ENCODE assay signal across 11 cellular contexts in the genomic region with DNA sequence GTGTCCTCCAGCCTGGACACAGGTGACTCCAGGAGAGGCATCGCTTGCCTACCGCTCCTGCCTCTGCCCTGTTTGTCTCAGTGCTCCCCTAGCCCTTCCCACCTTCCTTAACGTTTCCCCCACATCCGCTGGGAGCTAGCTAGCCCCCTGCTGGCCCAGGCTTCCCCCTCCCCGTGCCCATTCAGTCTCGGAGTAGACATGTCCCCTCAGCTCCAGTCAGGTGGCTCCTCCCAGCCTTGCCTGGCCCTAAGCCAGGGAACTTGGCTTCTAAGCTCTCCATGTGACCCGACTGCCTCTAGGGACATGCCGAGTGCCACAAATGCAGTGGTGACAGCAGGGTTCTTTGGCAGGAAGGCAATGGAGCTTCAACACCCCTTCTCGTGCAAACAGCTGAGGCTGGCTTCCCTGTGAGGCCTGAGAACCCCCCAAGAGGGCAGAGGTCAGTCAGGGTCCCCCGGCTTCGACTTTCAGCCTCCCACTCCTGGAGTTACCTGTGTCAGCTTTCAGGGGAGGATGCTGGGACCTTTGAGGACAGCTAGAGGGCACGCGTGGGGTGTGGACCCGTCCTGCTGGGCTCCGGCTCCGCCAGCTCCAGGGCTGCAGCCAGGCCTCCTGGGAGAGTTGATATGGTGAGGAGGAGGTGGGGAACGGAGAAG. TPM values are rescaled to one million over a fixed set of nuclear protein-coding genes. Genes with fewer than 3 reads are reported as not detected.
A peak's percentile ranks its signal among the peaks of the same experiment; 100 is the strongest.
DNase-seq lines count a peak whose midpoint lies in the region; ATAC-seq, FAIRE-seq and TF ChIP-seq lines count a peak whose summit lies in the region.
"Had no signal": no experiment of that assay in that cellular context is flagged by ENCODE, and none has a peak within 500 bp of the region (broad histone marks: within the 10 kb centered on the region; RNA-seq: fewer than 3 reads in every experiment).

No MANE protein-coding gene starts in this region.

- DNase-seq in H7 (peak; percentile 71), NCI-H2081 treated with DMSO at 0.1 percent for 48 hours (lab: John Stamatoyannopoulos, UW) (peak; percentile 52), cerebellum (ENCODE audit: low spot score) (peak; percentile 55), pancreas (peak; percentile 75 to 91 (median 83)), mesothelial cell of epicardium (ENCODE audit: low spot score in 2 of 2, unreplicated experiment in 2 of 2) (no peak), ACHN (no peak), cerebellar cortex (ENCODE audit: low spot score) (no peak)
- DNase-seq in activated T-cell treated with anti-CD3 and anti-CD28 coated beads, Interleukin-2, amount 50 U/mL, for 24 hours, result no peak
- DNase-seq: activated T-cell treated with anti-CD3 and anti-CD28 coated beads, Interleukin-2, amount 50 U/mL, for 1 hour; SIG-M5 had no signal

- no peak overlapping the region for H3K27ac ChIP-seq in pancreas

- no peaks in the 10 kb centered on the region for H3K4me1 ChIP-seq in pancreas

- FAIRE-seq in pancreas (lab: Jason Lieb, UNC), result no peak

- H3K36me3 ChIP-seq in H7 (replicated peaks; ENCODE audit: control insufficient read depth, insufficient read depth, low read length), result peaks cover 4% of the 10 kb centered on the region; the same call in 1 of the 2 replicates
- no peaks in the 10 kb centered on the region for H3K36me3 ChIP-seq in pancreas

- intact Hi-C loops in pancreas (cut with DNase I), result no loop called here

- ATAC-seq in pancreas, result peak; percentile 83 to 95 (median 88)

- H3K9me3 Mint-ChIP-seq in activated T-cell treated with anti-CD3 and anti-CD28 coated beads, Interleukin-2, amount 50 U/mL, for 24 hours, result no peaks in the 10 kb centered on the region
- no peaks in the 10 kb centered on the region for H3K9me3 Mint-ChIP-seq in mesothelial cell of epicardium
- H3K9me3 Mint-ChIP-seq: dendritic cell treated with granulocyte-macrophage colony-stimulating factor and Interleukin-4, amounts not matched to agents 40 ng/mL and 50 ng/mL, for 4 days had no signal

- TF ChIP-seq CTCF in pancreas (IDR thresholded peaks at IDR 0.05) (no peak), mesothelial cell of epicardium (IDR thresholded peaks at IDR 0.05; ENCODE audit: unreplicated experiment) (no peak)

- no peaks in the 10 kb centered on the region for H3K9me3 ChIP-seq in pancreas

- 22 to 27% methylated on average over 17 of the region's 17 CpGs for WGBS in pancreas, 2 donors

- no peak overlapping the region for H3K4me3 ChIP-seq in H7 (ENCODE audit: insufficient read depth, low read depth, low read length)
- no peak overlapping the region for H3K4me3 ChIP-seq in pancreas

- H3K4me3 Mint-ChIP-seq in activated T-cell treated with anti-CD3 and anti-CD28 coated beads, Interleukin-2, amount 50 U/mL, for 24 hours, result no peak overlapping the region
- no peak overlapping the region for H3K4me3 Mint-ChIP-seq in mesothelial cell of epicardium
- H3K4me3 Mint-ChIP-seq: dendritic cell treated with granulocyte-macrophage colony-stimulating factor and Interleukin-4, amounts not matched to agents 40 ng/mL and 50 ng/mL, for 4 days had no signal

- in situ Hi-C loops in ACHN (cut with HindIII; ENCODE audit: low pct_ligation_motif_present, low pct_unique_long_range_greater_than_20kb, low sequenced_read_pairs), result no loop called here

- no peaks in the 10 kb centered on the region for H3K4me1 Mint-ChIP-seq in activated T-cell treated with anti-CD3 and anti-CD28 coated beads, Interleukin-2, amount 50 U/mL, for 24 hours (ENCODE audit: low read depth)
- peaks cover 4% of the 10 kb centered on the region for H3K4me1 Mint-ChIP-seq in mesothelial cell of epicardium

- H3K27ac Mint-ChIP-seq in activated T-cell treated with anti-CD3 and anti-CD28 coated beads, Interleukin-2, amount 50 U/mL, for 24 hours, result no peak overlapping the region
- H3K27ac Mint-ChIP-seq in mesothelial cell of epicardium, result no peak overlapping the region
- H3K27ac Mint-ChIP-seq: dendritic cell treated with granulocyte-macrophage colony-stimulating factor and Interleukin-4, amounts not matched to agents 40 ng/mL and 50 ng/mL, for 4 days had no signal

- H3K27me3 Mint-ChIP-seq in activated T-cell treated with anti-CD3 and anti-CD28 coated beads, Interleukin-2, amount 50 U/mL, for 24 hours, result peaks cover 5% of the 10 kb centered on the region
- peaks cover 10% of the 10 kb centered on the region for H3K27me3 Mint-ChIP-seq in mesothelial cell of epicardium (ENCODE audit: low read depth)

- H3K36me3 Mint-ChIP-seq in activated T-cell treated with anti-CD3 and anti-CD28 coated beads, Interleukin-2, amount 50 U/mL, for 24 hours (ENCODE audit: low read depth), result no peaks in the 10 kb centered on the region
- H3K36me3 Mint-ChIP-seq in mesothelial cell of epicardium, result no peaks in the 10 kb centered on the region

- no peaks in the 10 kb centered on the region for H3K27me3 ChIP-seq in H7 (ENCODE audit: control insufficient read depth, insufficient read depth, low read length)
- H3K27me3 ChIP-seq in pancreas, result no peaks in the 10 kb centered on the region

RNA-seq across cellular contexts. Expression of gene DRAXIN, which starts 16.2 kb away (rescaled TPM):
- 52.4 and 60.1 TPM in 2 replicates for total RNA-seq in H7 (2014; rRNA removed; shearing (Covaris generic))
- 63.6 TPM for total RNA-seq in cerebellum
- total RNA-seq in pancreas, result under 1 TPM in 5 of 6 donors, not detected in 1; 0.03 to 0.09 (median 0.03) TPM
- under 1 TPM; under 0.01 TPM for polyA plus RNA-seq in pancreas
- total RNA-seq in mesothelial cell of epicardium, result 1.1 to 1.4 TPM (median 1.4 TPM) in 3 replicates

RNA-seq across cellular contexts. Expression of gene MAD2L2, which starts 26.8 kb away (rescaled TPM):
- 786 and 983 TPM in 2 replicates for total RNA-seq in H7 (2014; rRNA removed; shearing (Covaris generic))
- total RNA-seq in cerebellum (45.4 TPM), pancreas (10 to 100 TPM; 15.6 to 23.7 (median 20.2) TPM), mesothelial cell of epicardium (53.0 to 56.3 TPM (median 56.0 TPM) in 3 replicates)
- 10 to 100 TPM; 24.5 to 27.0 TPM for polyA plus RNA-seq in pancreas

RNA-seq across cellular contexts. Expression of gene AGTRAP, which starts 28.2 kb away (rescaled TPM):
- total RNA-seq in H7 (2014; rRNA removed; shearing (Covaris generic)), result 162 and 166 TPM in 2 replicates
- 7.7 TPM for total RNA-seq in cerebellum
- 10 to 100 TPM; 16.8 to 28.1 (median 22.0) TPM for total RNA-seq in pancreas
- polyA plus RNA-seq in pancreas, result 10 to 100 TPM; 28.5 to 38.5 TPM
- total RNA-seq in mesothelial cell of epicardium, result 25.8 to 29.4 TPM (median 29.0 TPM) in 3 replicates

RNA-seq across cellular contexts. Expression of gene FBXO6, which starts 43.7 kb away (rescaled TPM):
- total RNA-seq in H7 (2014; rRNA removed; shearing (Covaris generic)), result 1.7 and 3.4 TPM in 2 replicates
- total RNA-seq in cerebellum (2.6 TPM), pancreas (1 to 10 TPM; 4.8 to 8.0 (median 6.9) TPM), mesothelial cell of epicardium (4.7 to 5.4 TPM (median 4.9 TPM) in 3 replicates)
- 1 to 10 TPM; 7.7 TPM for polyA plus RNA-seq in pancreas

RNA-seq across cellular contexts. Expression of gene FBXO44, which starts 53.1 kb away (rescaled TPM):
- 24.5 and 32.4 TPM in 2 replicates for total RNA-seq in H7 (2014; rRNA removed; shearing (Covaris generic))
- total RNA-seq in cerebellum (28.6 TPM), pancreas (10 to 100 TPM; 12.1 to 19.0 (median 14.8) TPM), mesothelial cell of epicardium (33.1 to 39.4 TPM (median 37.3 TPM) in 3 replicates)
- 10 to 100 TPM; 36.9 to 54.6 TPM for polyA plus RNA-seq in pancreas

Comparison
In these comparisons a context has a peak if more than half of its experiments do, and no peak if none do; other contexts are left out.
1. DNase-seq: peak in H7 (single experiment), NCI-H2081 treated with DMSO at 0.1 percent for 48 hours (single experiment), cerebellum (single experiment) and pancreas (6 of 6); none in activated T-cell treated with anti-CD3 and anti-CD28 coated beads, Interleukin-2, amount 50 U/mL, for 24 hours (single experiment), mesothelial cell of epicardium (0 of 2), ACHN (single experiment) and cerebellar cortex (single experiment).
2. RNA of gene DRAXIN, which starts 16.2 kb away (total RNA-seq): 63.6 TPM in cerebellum (single experiment) and 52.4 to 60.1 TPM in H7; 1.1 to 1.4 TPM in mesothelial cell of epicardium and 0.03 to 0.09 TPM in pancreas; every median in the first group is over 10 times any median in the second.
3. RNA of gene MAD2L2, which starts 26.8 kb away (total RNA-seq): 786 to 983 TPM in H7; 53.0 to 56.3 TPM in mesothelial cell of epicardium, 45.4 TPM in cerebellum (single experiment) and 15.6 to 23.7 TPM in pancreas; every median in the first group is over 10 times any median in the second.